Comparison of ENCODE assay signal across 15 cellular contexts in the genomic region with DNA sequence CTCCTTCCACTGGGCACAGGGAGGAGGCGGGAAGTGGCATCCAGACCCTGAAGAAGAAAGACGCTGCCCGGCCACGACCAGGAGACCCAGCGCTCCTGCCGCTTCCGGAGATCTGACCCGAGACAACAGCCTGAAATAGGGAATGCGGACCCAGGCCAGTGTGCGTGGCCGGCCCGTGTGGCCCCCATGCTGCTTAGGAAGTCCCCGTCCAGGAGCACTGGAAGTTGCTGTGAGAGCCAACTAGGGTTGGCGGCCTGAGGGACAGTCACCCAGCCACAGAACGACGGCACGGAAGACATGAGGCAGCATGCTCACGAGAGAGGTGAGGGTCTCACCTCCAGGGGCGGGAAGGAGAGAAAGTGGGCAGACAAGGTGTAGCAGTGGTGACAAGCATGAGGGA.
"Had no signal": no experiment of that assay in that cellular context is flagged by ENCODE, and none has a peak within 500 bp of the region (broad histone marks: within the 10 kb centered on the region; RNA-seq: fewer than 3 reads in every experiment).

No MANE protein-coding gene starts in this region.

- H3K4me3 Mint-ChIP-seq: activated naive CD4-positive, alpha-beta T cell treated with anti-CD3 and anti-CD28 coated beads, Interleukin-2, amount 10 ng/mL, durations not matched to agents 7 days and 5 days; mesothelial cell of epicardium; T-helper 17 cell had no signal

- H3K27me3 Mint-ChIP-seq: activated naive CD4-positive, alpha-beta T cell treated with anti-CD3 and anti-CD28 coated beads, Interleukin-2, amount 10 ng/mL, durations not matched to agents 7 days and 5 days; T-helper 17 cell had no signal

- H3K27me3 ChIP-seq: gastrocnemius medialis, heart right ventricle, pancreas, sigmoid colon, spleen, stomach, testis had no signal

- H3K4me1 Mint-ChIP-seq: activated naive CD4-positive, alpha-beta T cell treated with anti-CD3 and anti-CD28 coated beads, Interleukin-2, amount 10 ng/mL, durations not matched to agents 7 days and 5 days had no signal

- H3K27ac Mint-ChIP-seq: activated naive CD4-positive, alpha-beta T cell treated with anti-CD3 and anti-CD28 coated beads, Interleukin-2, amount 10 ng/mL, durations not matched to agents 7 days and 5 days; activated T-helper 2 cell treated with anti-CD3 and anti-CD28 coated beads, Interferon-gamma antibody, Interleukin-2, Interleukin-4, amounts not matched to agents 10 μg/mL and 5 μg/mL and 100 μg/mL, durations not matched to agents 14 hours and 24 hours and 36 hours; mesothelial cell of epicardium; T-helper 17 cell had no signal

- H3K4me1 ChIP-seq: pancreas had no signal

- H3K4me3 ChIP-seq: gastrocnemius medialis, heart right ventricle, lung, pancreas, sigmoid colon, spleen, stomach, testis had no signal

- DNase-seq: activated CD4-positive, alpha-beta T cell treated with anti-CD3 and anti-CD28 coated beads, Interleukin-2, amount 50 U/mL, for 1 hour; activated naive CD4-positive, alpha-beta T cell treated with anti-CD3 and anti-CD28 coated beads, Interleukin-2, amount 10 ng/mL, durations not matched to agents 7 days and 5 days; erythroblast; gastrocnemius medialis; heart right ventricle; sigmoid colon; spleen; stomach; T-helper 17 cell; testis had no signal

- ATAC-seq: activated CD4-positive, CD25-positive, alpha-beta regulatory T cell treated with anti-CD3 and anti-CD28 coated beads, Interleukin-2, amount 50 U/mL, for 24 hours; gastrocnemius medialis; heart right ventricle; pancreas; T-helper 17 cell had no signal

- H3K9me3 Mint-ChIP-seq: activated naive CD4-positive, alpha-beta T cell treated with anti-CD3 and anti-CD28 coated beads, Interleukin-2, amount 10 ng/mL, durations not matched to agents 7 days and 5 days; activated T-helper 2 cell treated with anti-CD3 and anti-CD28 coated beads, Interferon-gamma antibody, Interleukin-2, Interleukin-4, amounts not matched to agents 10 μg/mL and 5 μg/mL and 100 μg/mL, durations not matched to agents 14 hours and 24 hours and 36 hours; mesothelial cell of epicardium had no signal

- H3K27ac ChIP-seq: gastrocnemius medialis, heart right ventricle, pancreas, sigmoid colon, spleen, stomach, testis had no signal
